14 cellular contexts compared by ENCODE assay signal in genomic region chr22:36288571-36289405, GRCh38. TPM values are rescaled to one million over a fixed set of nuclear protein-coding genes. Genes with fewer than 3 reads are reported as not detected.
DNase-seq lines count a peak whose midpoint lies in the region; ATAC-seq and TF ChIP-seq lines count a peak whose summit lies in the region.
"Had no signal": no experiment of that assay in that cellular context is flagged by ENCODE, and none has a peak within 500 bp of the region (broad histone marks: within the 10 kb centered on the region; RNA-seq: fewer than 3 reads in every experiment).

No MANE protein-coding gene starts in this region.

- in situ Hi-C loops in ACHN (cut with HindIII; ENCODE audit: low pct_ligation_motif_present, low pct_unique_long_range_greater_than_20kb, low sequenced_read_pairs), result no loop called here

- H3K36me3 ChIP-seq in HEK293 (ENCODE audit: control insufficient read depth in 2 of 2, insufficient read depth in 1 of 2, low read length in 2 of 2), result peaks cover 33 to 84% of the 10 kb centered on the region in 2 experiments
- H3K36me3 ChIP-seq in rectal smooth muscle tissue (ENCODE audit: control insufficient read depth, insufficient read depth, low read length), result peaks cover 81% of the 10 kb centered on the region

- H3K27ac ChIP-seq in HEK293 (ENCODE audit: extremely low read depth, low read depth, low read length) (no peak overlapping the region), rectal smooth muscle tissue (ENCODE audit: low read depth, low read length) (peak overlapping the region; percentile 62)
- H3K27ac ChIP-seq: SJSA1 had no signal

- no peaks in the 10 kb centered on the region for H3K9me3 ChIP-seq in HEK293 (ENCODE audit: control insufficient read depth, insufficient read depth, low read depth, low read length)
- H3K9me3 ChIP-seq: heart left ventricle, SJSA1 had no signal

- H3K4me3 Mint-ChIP-seq in activated T-cell treated with anti-CD3 and anti-CD28 coated beads, Interleukin-2, amount 50 U/mL, for 4 hours, result no peak overlapping the region
- H3K4me3 Mint-ChIP-seq in effector memory CD8-positive, alpha-beta T cell, result peak overlapping the region; percentile 81 to 88
- H3K4me3 Mint-ChIP-seq: WTC11 had no signal

- POLR2A ChIA-PET in HEK293 (lab: Yijun Ruan, JAX), result interaction anchor here (0.7 to 1.1 kb wide), 2 partner anchors 11 to 182 kb away, joined by 3 read pairs; no protein-coding TSS in a partner anchor

- no peaks in the 10 kb centered on the region for H3K4me1 ChIP-seq in HEK293 (ENCODE audit: control insufficient read depth, insufficient read depth, low read length)
- H3K4me1 ChIP-seq in rectal smooth muscle tissue (ENCODE audit: control insufficient read depth, insufficient read depth, low read length), result peaks cover 4% of the 10 kb centered on the region
- H3K4me1 ChIP-seq: SJSA1 had no signal

- CTCF ChIA-PET in HEK293 (lab: Yijun Ruan, JAX), result interaction anchor here (0.5 to 4.0 kb wide), 7 partner anchors 10 to 135 kb away, joined by 3 to 38 read pairs (median 4); no protein-coding TSS in a partner anchor

- no peaks in the 10 kb centered on the region for H3K27me3 ChIP-seq in rectal smooth muscle tissue (ENCODE audit: control insufficient read depth, insufficient read depth, low read length)
- H3K27me3 ChIP-seq: heart left ventricle, SJSA1 had no signal

- peaks cover 45% of the 10 kb centered on the region for H3K4me1 Mint-ChIP-seq in activated T-cell treated with anti-CD3 and anti-CD28 coated beads, Interleukin-2, amount 50 U/mL, for 4 hours (ENCODE audit: low read depth)
- H3K4me1 Mint-ChIP-seq in effector memory CD8-positive, alpha-beta T cell (ENCODE audit: low read depth in 2 of 2), result peaks cover 38 to 47% of the 10 kb centered on the region in 2 donors

- H3K27me3 Mint-ChIP-seq in activated T-cell treated with anti-CD3 and anti-CD28 coated beads, Interleukin-2, amount 50 U/mL, for 4 hours (ENCODE audit: low read depth), result no peaks in the 10 kb centered on the region
- H3K27me3 Mint-ChIP-seq in effector memory CD8-positive, alpha-beta T cell, result no peaks in the 10 kb centered on the region

- H3K4me3 ChIP-seq in HEK293 (ENCODE audit: low read depth, low read length) (no peak overlapping the region), rectal smooth muscle tissue (ENCODE audit: low read length) (no peak overlapping the region)
- H3K4me3 ChIP-seq: heart left ventricle, SJSA1 had no signal

- no peak for TF ChIP-seq CTCF in HEK293 (tag by site-specific recombination; IDR thresholded peaks at IDR 0.05)

- no peak for ATAC-seq in activated T-cell treated with anti-CD3 and anti-CD28 coated beads, Interleukin-2, amount 50 U/mL, for 4 hours
- ATAC-seq in effector memory CD8-positive, alpha-beta T cell (replicated peaks), result no peak
- no peak for ATAC-seq in HG02852 (IDR thresholded peaks at IDR 0.05; ENCODE audit: unreplicated experiment)
- ATAC-seq: left lobe of liver, WTC11 had no signal

- DNase-seq in activated T-cell treated with anti-CD3 and anti-CD28 coated beads, Interleukin-2, amount 50 U/mL, for 1 hour, result peak; percentile 16
- no peak for DNase-seq in activated T-cell treated with anti-CD3 and anti-CD28 coated beads, Interleukin-2, amount 50 U/mL, for 4 hours
- DNase-seq in effector memory CD8-positive, alpha-beta T cell, result no peak
- DNase-seq in Kasumi-1 (lab: John Stamatoyannopoulos, UW) (no peak), ACHN (no peak)
- DNase-seq: NCI-H187 treated with DMSO at 0.1 percent for 48 hours; stimulated activated CD4-positive, alpha-beta T cell treated with anti-CD3 and anti-CD28 coated beads, Interleukin-12 subunit alpha, Interleukin-12 subunit beta, amount 100 ng/mL, for 4 hours had no signal

- no peak overlapping the region for H3K9ac ChIP-seq in rectal smooth muscle tissue (ENCODE audit: low read length)

- peak overlapping the region; percentile 93 to 94 for H3K27ac Mint-ChIP-seq in effector memory CD8-positive, alpha-beta T cell
- H3K27ac Mint-ChIP-seq: WTC11 had no signal

- H3K9me3 Mint-ChIP-seq in activated T-cell treated with anti-CD3 and anti-CD28 coated beads, Interleukin-2, amount 50 U/mL, for 4 hours, result no peaks in the 10 kb centered on the region
- no peaks in the 10 kb centered on the region for H3K9me3 Mint-ChIP-seq in effector memory CD8-positive, alpha-beta T cell

- peaks cover 48% of the 10 kb centered on the region for H3K36me3 Mint-ChIP-seq in activated T-cell treated with anti-CD3 and anti-CD28 coated beads, Interleukin-2, amount 50 U/mL, for 4 hours (ENCODE audit: insufficient read depth)
- H3K36me3 Mint-ChIP-seq in effector memory CD8-positive, alpha-beta T cell (ENCODE audit: insufficient read depth), result peaks cover 96% of the 10 kb centered on the region

TF ChIP-seq in HEK293, 187 proteins besides CTCF, POLR2A, EP300 and RAD21:
- TF ChIP-seq ZBTB6 (tag by site-specific recombination; IDR thresholded peaks at IDR 0.05) (peak; percentile 56; the same call in 1 of the 2 replicates), ZXDB (tag by site-specific recombination; IDR thresholded peaks at IDR 0.05) (no peak)

RNA-seq across cellular contexts. Expression of gene APOL1, which starts 35.9 kb away (rescaled TPM):
- total RNA-seq in activated T-cell treated with anti-CD3 and anti-CD28 coated beads, Interleukin-2, amount 50 U/mL, for 4 hours, result 10 to 100 TPM; 39.8 to 53.1 (median 42.0) TPM

RNA-seq across cellular contexts. Expression of gene APOL2, which starts 49.5 kb away (rescaled TPM):
- total RNA-seq in activated T-cell treated with anti-CD3 and anti-CD28 coated beads, Interleukin-2, amount 50 U/mL, for 4 hours, result 100 to 1,000 TPM in 2 of 3 donors, 10 to 100 TPM in 1; 99.6 to 117 (median 106) TPM
